Comparison of ENCODE assay signal across 1 cellular context in genomic region chr10:6201511-6201975, GRCh38.
TF ChIP-seq lines count a peak whose summit lies in the region.

No MANE protein-coding gene starts in this region.

TF ChIP-seq in HepG2, 621 proteins besides CTCF, POLR2A, EP300 and RAD21 (continued from another document and continues in another):
- TF ChIP-seq CREB1 (IDR thresholded peaks at IDR 0.05), result no peak
- no peak for TF ChIP-seq CREB1 (CRISPR knock-in tag; IDR thresholded peaks at IDR 0.05)
- no peak for TF ChIP-seq TSC22D2 (CRISPR knock-in tag; IDR thresholded peaks at IDR 0.05; ENCODE audit: borderline replicate concordance)
- no peak for TF ChIP-seq SPEN (CRISPR knock-in tag; IDR thresholded peaks at IDR 0.05; ENCODE audit: low read depth)
- TF ChIP-seq, protein P1, sequence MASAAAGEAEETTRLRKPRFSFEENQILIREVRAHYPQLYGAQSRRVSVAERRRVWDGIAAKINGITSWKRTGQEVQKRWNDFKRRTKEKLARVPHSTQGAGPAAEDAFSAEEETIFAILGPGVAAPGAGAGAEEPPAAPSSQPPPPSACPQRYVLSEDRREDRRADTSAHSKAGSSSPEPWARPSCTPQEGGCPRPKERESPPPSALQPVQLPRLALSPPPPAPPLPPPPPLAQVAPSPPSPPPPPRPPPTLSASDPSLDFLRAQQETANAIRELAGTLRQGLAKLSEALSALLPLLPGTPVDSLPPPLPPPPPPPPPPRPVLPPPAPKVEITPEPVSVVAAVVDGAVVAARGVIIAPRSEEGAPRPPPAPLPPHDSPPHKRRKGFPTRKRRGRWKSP (CRISPR knock-in tag; IDR thresholded peaks at IDR 0.05), result peak; percentile 99
- no peak for TF ChIP-seq ZNF446 (CRISPR knock-in tag; IDR thresholded peaks at IDR 0.05)
- TF ChIP-seq SIX1 (CRISPR knock-in tag; IDR thresholded peaks at IDR 0.05; ENCODE audit: borderline replicate concordance), result peak; percentile 17; the same call in 1 of the 2 replicates
- TF ChIP-seq, protein P2, sequence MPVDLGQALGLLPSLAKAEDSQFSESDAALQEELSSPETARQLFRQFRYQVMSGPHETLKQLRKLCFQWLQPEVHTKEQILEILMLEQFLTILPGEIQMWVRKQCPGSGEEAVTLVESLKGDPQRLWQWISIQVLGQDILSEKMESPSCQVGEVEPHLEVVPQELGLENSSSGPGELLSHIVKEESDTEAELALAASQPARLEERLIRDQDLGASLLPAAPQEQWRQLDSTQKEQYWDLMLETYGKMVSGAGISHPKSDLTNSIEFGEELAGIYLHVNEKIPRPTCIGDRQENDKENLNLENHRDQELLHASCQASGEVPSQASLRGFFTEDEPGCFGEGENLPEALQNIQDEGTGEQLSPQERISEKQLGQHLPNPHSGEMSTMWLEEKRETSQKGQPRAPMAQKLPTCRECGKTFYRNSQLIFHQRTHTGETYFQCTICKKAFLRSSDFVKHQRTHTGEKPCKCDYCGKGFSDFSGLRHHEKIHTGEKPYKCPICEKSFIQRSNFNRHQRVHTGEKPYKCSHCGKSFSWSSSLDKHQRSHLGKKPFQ (CRISPR knock-in tag; IDR thresholded peaks at IDR 0.05; ENCODE audit: insufficient replicate concordance), result no peak
- no peak for TF ChIP-seq MAFF (IDR thresholded peaks at IDR 0.05; ENCODE audit: low read depth, low read length)
- TF ChIP-seq PRDM15 (CRISPR knock-in tag; IDR thresholded peaks at IDR 0.05), result no peak
- TF ChIP-seq, protein P3, sequence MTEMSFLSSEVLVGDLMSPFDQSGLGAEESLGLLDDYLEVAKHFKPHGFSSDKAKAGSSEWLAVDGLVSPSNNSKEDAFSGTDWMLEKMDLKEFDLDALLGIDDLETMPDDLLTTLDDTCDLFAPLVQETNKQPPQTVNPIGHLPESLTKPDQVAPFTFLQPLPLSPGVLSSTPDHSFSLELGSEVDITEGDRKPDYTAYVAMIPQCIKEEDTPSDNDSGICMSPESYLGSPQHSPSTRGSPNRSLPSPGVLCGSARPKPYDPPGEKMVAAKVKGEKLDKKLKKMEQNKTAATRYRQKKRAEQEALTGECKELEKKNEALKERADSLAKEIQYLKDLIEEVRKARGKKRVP (CRISPR knock-in tag; IDR thresholded peaks at IDR 0.05), result no peak
- TF ChIP-seq ZNF775 (CRISPR knock-in tag; IDR thresholded peaks at IDR 0.05; ENCODE audit: borderline replicate concordance), result no peak
- no peak for TF ChIP-seq ZNF136 (CRISPR knock-in tag; IDR thresholded peaks at IDR 0.05; ENCODE audit: low read depth)
- TF ChIP-seq SKIL (CRISPR knock-in tag; IDR thresholded peaks at IDR 0.05; ENCODE audit: borderline replicate concordance), result 0 out of 2 replicates have a peak, but pooled peaks have one; percentile 52
- TF ChIP-seq ARID5B (CRISPR knock-in tag; IDR thresholded peaks at IDR 0.05), result peak; percentile 19; the same call in 1 of the 2 replicates
- TF ChIP-seq KDM5B (CRISPR knock-in tag; IDR thresholded peaks at IDR 0.05; ENCODE audit: borderline replicate concordance), result no peak; the same call in 1 of the 2 replicates
- TF ChIP-seq ZNF549 (CRISPR knock-in tag; IDR thresholded peaks at IDR 0.05), result no peak
- no peak for TF ChIP-seq ZNF550 (CRISPR knock-in tag; IDR thresholded peaks at IDR 0.05; ENCODE audit: borderline replicate concordance)
- TF ChIP-seq RORA (CRISPR knock-in tag; IDR thresholded peaks at IDR 0.05), result no peak
- TF ChIP-seq ZSCAN22 (CRISPR knock-in tag; IDR thresholded peaks at IDR 0.05), result no peak
- no peak for TF ChIP-seq MTF2 (CRISPR knock-in tag; IDR thresholded peaks at IDR 0.05; ENCODE audit: borderline replicate concordance)
- TF ChIP-seq MEIS2 (CRISPR knock-in tag; IDR thresholded peaks at IDR 0.05), result peak; percentile 74; the same call in 1 of the 2 replicates
- TF ChIP-seq ZNF34 (CRISPR knock-in tag; IDR thresholded peaks at IDR 0.05; ENCODE audit: borderline replicate concordance), result no peak
- no peak for TF ChIP-seq PAF1 (CRISPR knock-in tag; IDR thresholded peaks at IDR 0.05)
- peak; percentile 21; the same call in 1 of the 2 replicates for TF ChIP-seq ARNT2 (CRISPR knock-in tag; IDR thresholded peaks at IDR 0.05; ENCODE audit: low read depth)
- TF ChIP-seq RCOR2 (CRISPR knock-in tag; IDR thresholded peaks at IDR 0.05), result no peak
- no peak for TF ChIP-seq ZNF674 (CRISPR knock-in tag; IDR thresholded peaks at IDR 0.05; ENCODE audit: low read depth)
- TF ChIP-seq, protein P4, sequence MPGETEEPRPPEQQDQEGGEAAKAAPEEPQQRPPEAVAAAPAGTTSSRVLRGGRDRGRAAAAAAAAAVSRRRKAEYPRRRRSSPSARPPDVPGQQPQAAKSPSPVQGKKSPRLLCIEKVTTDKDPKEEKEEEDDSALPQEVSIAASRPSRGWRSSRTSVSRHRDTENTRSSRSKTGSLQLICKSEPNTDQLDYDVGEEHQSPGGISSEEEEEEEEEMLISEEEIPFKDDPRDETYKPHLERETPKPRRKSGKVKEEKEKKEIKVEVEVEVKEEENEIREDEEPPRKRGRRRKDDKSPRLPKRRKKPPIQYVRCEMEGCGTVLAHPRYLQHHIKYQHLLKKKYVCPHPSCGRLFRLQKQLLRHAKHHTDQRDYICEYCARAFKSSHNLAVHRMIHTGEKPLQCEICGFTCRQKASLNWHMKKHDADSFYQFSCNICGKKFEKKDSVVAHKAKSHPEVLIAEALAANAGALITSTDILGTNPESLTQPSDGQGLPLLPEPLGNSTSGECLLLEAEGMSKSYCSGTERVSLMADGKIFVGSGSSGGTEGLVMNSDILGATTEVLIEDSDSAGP (CRISPR knock-in tag; IDR thresholded peaks at IDR 0.05; ENCODE audit: borderline replicate concordance), result no peak
- no peak for TF ChIP-seq TEAD3 (CRISPR knock-in tag; optimal IDR thresholded peaks at IDR 0.05; ENCODE audit: borderline replicate concordance)
- no peak for TF ChIP-seq ZNF264 (CRISPR knock-in tag; IDR thresholded peaks at IDR 0.05)
- TF ChIP-seq POLR2AphosphoS2 (IDR thresholded peaks at IDR 0.05; ENCODE audit: low read depth, low read length), result no peak
- TF ChIP-seq SNRNP70 (IDR thresholded peaks at IDR 0.05; ENCODE audit: low read depth, low read length), result no peak
- no peak for TF ChIP-seq SRSF9 (IDR thresholded peaks at IDR 0.05; ENCODE audit: borderline replicate concordance, insufficient read depth, low read depth, low read length, poor library complexity, severe bottlenecking)
- no peak for TF ChIP-seq BORCS8-MEF2B (CRISPR knock-in tag; IDR thresholded peaks at IDR 0.05)
- TF ChIP-seq ZBTB3 (CRISPR knock-in tag; IDR thresholded peaks at IDR 0.05; ENCODE audit: borderline replicate concordance, low read depth), result no peak
- TF ChIP-seq, protein P5, sequence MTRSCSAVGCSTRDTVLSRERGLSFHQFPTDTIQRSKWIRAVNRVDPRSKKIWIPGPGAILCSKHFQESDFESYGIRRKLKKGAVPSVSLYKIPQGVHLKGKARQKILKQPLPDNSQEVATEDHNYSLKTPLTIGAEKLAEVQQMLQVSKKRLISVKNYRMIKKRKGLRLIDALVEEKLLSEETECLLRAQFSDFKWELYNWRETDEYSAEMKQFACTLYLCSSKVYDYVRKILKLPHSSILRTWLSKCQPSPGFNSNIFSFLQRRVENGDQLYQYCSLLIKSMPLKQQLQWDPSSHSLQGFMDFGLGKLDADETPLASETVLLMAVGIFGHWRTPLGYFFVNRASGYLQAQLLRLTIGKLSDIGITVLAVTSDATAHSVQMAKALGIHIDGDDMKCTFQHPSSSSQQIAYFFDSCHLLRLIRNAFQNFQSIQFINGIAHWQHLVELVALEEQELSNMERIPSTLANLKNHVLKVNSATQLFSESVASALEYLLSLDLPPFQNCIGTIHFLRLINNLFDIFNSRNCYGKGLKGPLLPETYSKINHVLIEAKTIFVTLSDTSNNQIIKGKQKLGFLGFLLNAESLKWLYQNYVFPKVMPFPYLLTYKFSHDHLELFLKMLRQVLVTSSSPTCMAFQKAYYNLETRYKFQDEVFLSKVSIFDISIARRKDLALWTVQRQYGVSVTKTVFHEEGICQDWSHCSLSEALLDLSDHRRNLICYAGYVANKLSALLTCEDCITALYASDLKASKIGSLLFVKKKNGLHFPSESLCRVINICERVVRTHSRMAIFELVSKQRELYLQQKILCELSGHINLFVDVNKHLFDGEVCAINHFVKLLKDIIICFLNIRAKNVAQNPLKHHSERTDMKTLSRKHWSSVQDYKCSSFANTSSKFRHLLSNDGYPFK (CRISPR knock-in tag; IDR thresholded peaks at IDR 0.05; ENCODE audit: borderline replicate concordance), result no peak
- TF ChIP-seq, protein P6, sequence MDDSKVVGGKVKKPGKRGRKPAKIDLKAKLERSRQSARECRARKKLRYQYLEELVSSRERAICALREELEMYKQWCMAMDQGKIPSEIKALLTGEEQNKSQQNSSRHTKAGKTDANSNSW (CRISPR knock-in tag; IDR thresholded peaks at IDR 0.05; ENCODE audit: borderline replicate concordance), result no peak
- TF ChIP-seq, protein P7, sequence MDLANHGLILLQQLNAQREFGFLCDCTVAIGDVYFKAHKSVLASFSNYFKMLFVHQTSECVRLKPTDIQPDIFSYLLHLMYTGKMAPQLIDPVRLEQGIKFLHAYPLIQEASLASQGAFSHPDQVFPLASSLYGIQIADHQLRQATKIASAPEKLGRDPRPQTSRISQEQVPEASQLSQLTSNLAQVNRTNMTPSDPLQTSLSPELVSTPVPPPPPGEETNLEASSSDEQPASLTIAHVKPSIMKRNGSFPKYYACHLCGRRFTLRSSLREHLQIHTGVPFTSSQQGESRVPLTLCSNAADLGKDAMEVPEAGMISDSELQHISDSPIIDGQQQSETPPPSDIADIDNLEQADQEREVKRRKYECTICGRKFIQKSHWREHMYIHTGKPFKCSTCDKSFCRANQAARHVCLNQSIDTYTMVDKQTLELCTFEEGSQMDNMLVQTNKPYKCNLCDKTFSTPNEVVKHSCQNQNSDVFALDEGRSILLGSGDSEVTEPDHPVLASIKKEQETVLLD (CRISPR knock-in tag; IDR thresholded peaks at IDR 0.05; ENCODE audit: low read depth), result peak; percentile 75
- TF ChIP-seq TFDP1 (CRISPR knock-in tag; IDR thresholded peaks at IDR 0.05; ENCODE audit: borderline replicate concordance), result peak; percentile 86; the same call in 1 of the 2 replicates
